Comparison of ENCODE assay signal across 18 cellular contexts in the genomic region with DNA sequence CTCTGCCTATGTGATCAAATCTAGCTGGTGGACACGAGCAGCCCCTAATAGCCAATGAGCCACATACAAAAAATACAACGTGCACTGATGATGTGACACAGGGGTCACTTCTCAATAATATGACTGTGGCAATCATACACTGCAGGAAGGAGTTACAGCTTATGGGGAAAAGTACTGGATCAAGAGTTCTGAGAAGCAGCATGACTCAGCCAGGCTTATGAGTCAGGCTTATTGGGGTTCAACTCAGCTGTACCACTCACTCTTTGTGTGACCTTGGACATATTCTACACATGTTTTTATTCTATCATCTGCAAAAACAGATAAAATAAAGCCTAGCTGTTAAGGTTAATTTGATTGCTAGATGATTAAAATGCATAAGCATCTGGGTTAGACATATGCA.
DNase-seq lines count a peak whose midpoint lies in the region; ATAC-seq and TF ChIP-seq lines count a peak whose summit lies in the region.
"Had no signal": no experiment of that assay in that cellular context is flagged by ENCODE, and none has a peak within 500 bp of the region (broad histone marks: within the 10 kb centered on the region; RNA-seq: fewer than 3 reads in every experiment).

No MANE protein-coding gene starts in this region.

- BruUV-seq in Panc1 (replicated peaks; lab: Mats Ljungman, UMichigan): no TSS peak

- H3K27me3 ChIP-seq in AG04450 (ENCODE audit: control insufficient read depth, insufficient read depth, low read length) (no peaks in the 10 kb centered on the region), Panc1 (ENCODE audit: control insufficient read depth, insufficient read depth, low read length) (no peaks in the 10 kb centered on the region), kidney epithelial cell (ENCODE audit: control insufficient read depth, insufficient read depth, low read length) (no peaks in the 10 kb centered on the region)
- H3K27me3 ChIP-seq: tibial artery had no signal

- no peaks in the 10 kb centered on the region for H3K4me1 ChIP-seq in Panc1 (ENCODE audit: control insufficient read depth, insufficient read depth, low read length)
- H3K4me1 ChIP-seq: tibial artery had no signal

- in situ Hi-C loops in Panc1 (cut with HindIII; ENCODE audit: low pct_unique_long_range_greater_than_20kb, low sequenced_read_pairs): no loop called here

- TF ChIP-seq CTCF in AG04450 (IDR thresholded peaks at IDR 0.05; ENCODE audit: low read depth, low read length) (no peak), Panc1 (IDR thresholded peaks at IDR 0.05) (no peak), cardiac fibroblast (IDR thresholded peaks at IDR 0.05; ENCODE audit: low read depth, low read length) (no peak), kidney epithelial cell (IDR thresholded peaks at IDR 0.05; ENCODE audit: insufficient read depth, low read length, poor library complexity, severe bottlenecking) (no peak)

- POLR2A ChIA-PET in AG04450 (lab: Yijun Ruan, JAX) (no interaction called here), Panc1 (lab: Charles Lee) (no interaction called here)

- H3K4me3 ChIP-seq in AG04450 (ENCODE audit: low read depth, low read length) (no peak overlapping the region), Panc1 (ENCODE audit: low read depth in 2 of 2, low read length in 2 of 2) (no peak overlapping the region), cardiac fibroblast (replicated peaks in 1 of 2; ENCODE audit: low read depth in 2 of 2, low read length in 2 of 2) (no peak overlapping the region), kidney epithelial cell (ENCODE audit: low read depth, low read length) (no peak overlapping the region)
- H3K4me3 ChIP-seq: tibial artery had no signal

- H3K27ac ChIP-seq in AG04450 (ENCODE audit: low read depth, low read length) (no peak overlapping the region), Panc1 (ENCODE audit: low read length) (no peak overlapping the region)
- H3K27ac ChIP-seq: tibial artery had no signal

- no peaks in the 10 kb centered on the region for H3K9me3 ChIP-seq in AG04450 (ENCODE audit: control insufficient read depth, insufficient read depth, low read length)
- no peaks in the 10 kb centered on the region for H3K9me3 ChIP-seq in Panc1 (ENCODE audit: control insufficient read depth, insufficient read depth, low read depth, low read length)
- H3K9me3 ChIP-seq: tibial artery had no signal

- CTCF ChIA-PET in AG04450 (lab: Charles Lee) (no interaction called here), Panc1 (lab: Charles Lee) (no interaction called here)

- ATAC-seq in Panc1 (0 out of 2 replicates have a peak, but pooled peaks have one; percentile 62), HG02885 (IDR thresholded peaks at IDR 0.05; ENCODE audit: poor library complexity, unreplicated experiment) (no peak)
- ATAC-seq: WTC11 had no signal

- intact Hi-C loops in Panc1 (cut with micrococcal nuclease; ENCODE audit: unreplicated experiment): no loop called here

- no peaks in the 10 kb centered on the region for H3K36me3 ChIP-seq in Panc1 (ENCODE audit: control insufficient read depth, insufficient read depth, low read length)
- no peaks in the 10 kb centered on the region for H3K36me3 ChIP-seq in kidney epithelial cell (ENCODE audit: control insufficient read depth, insufficient read depth, low read length)
- H3K36me3 ChIP-seq: tibial artery had no signal

- DNase-seq in AG04450 (ENCODE audit: low read depth, low spot score) (peak; percentile 1), Panc1 (ENCODE audit: low read depth, low spot score) (no peak), cardiac fibroblast (ENCODE audit: low read depth in 2 of 2) (peak; percentile 5 to 8), kidney epithelial cell (ENCODE audit: low read depth) (peak; percentile 31), NCI-H526 treated with DMSO at 0.1 percent for 48 hours (lab: John Stamatoyannopoulos, UW) (no peak), NCI-H524 (lab: John Stamatoyannopoulos, UW) (no peak)
- DNase-seq in activated CD4-positive, CD25-positive, alpha-beta regulatory T cell (lab: John Stamatoyannopoulos, UW): no peak
- DNase-seq: activated CD8-positive, alpha-beta memory T cell treated with anti-CD3 and anti-CD28 coated beads for 24 hours; CD4-positive, CD25-positive, alpha-beta regulatory T cell; central memory CD4-positive, alpha-beta T cell; hippocampal formation; kidney glomerular epithelial cell; NCI-H1694; SHP77 treated with DMSO at 0.1 percent for 48 hours; stimulated activated naive CD4-positive, alpha-beta T cell; tibial artery had no signal

Comparison
In these comparisons a context has a peak if more than half of its experiments do, and no peak if none do; other contexts are left out.
1. DNase-seq: peak in AG04450 (single experiment), cardiac fibroblast (2 of 2) and kidney epithelial cell (single experiment); none in Panc1 (single experiment), NCI-H526 treated with DMSO at 0.1 percent for 48 hours (single experiment), activated CD4-positive, CD25-positive, alpha-beta regulatory T cell (0 of 4) and NCI-H524 (0 of 2).